ENCODE assay signal across 29 cellular contexts in genomic region chr9:96152550-96152949, GRCh38.
"Had no signal": no experiment of that assay in that cellular context is flagged by ENCODE, and none has a peak within 500 bp of the region (broad histone marks: within the 10 kb centered on the region; RNA-seq: fewer than 3 reads in every experiment).

No MANE protein-coding gene starts in this region.

- H3K9me3 ChIP-seq: esophagus muscularis mucosa, gastrocnemius medialis, heart right ventricle had no signal

- H3K4me3 ChIP-seq: coronary artery, esophagus muscularis mucosa, gastrocnemius medialis, heart right ventricle, hepatocyte had no signal

- DNase-seq: activated CD4-positive, alpha-beta T cell treated with anti-CD3 and anti-CD28 coated beads for 36 hours; activated CD4-positive, alpha-beta T cell treated with anti-CD3 and anti-CD28 coated beads, Interleukin-2, amount 10 ng/mL, durations not matched to agents 24 days and 14 days; activated CD4-positive, alpha-beta T cell treated with anti-CD3 and anti-CD28 coated beads, Interleukin-2, amount 50 U/mL, for 48 hours; activated CD4-positive, CD25-positive, alpha-beta regulatory T cell; activated CD4-positive, CD25-positive, alpha-beta regulatory T cell treated with anti-CD3 and anti-CD28 coated beads, Interleukin-2, amount 50 U/mL, for 72 hours; activated CD8-positive, alpha-beta memory T cell treated with anti-CD3 and anti-CD28 coated beads for 24 hours; activated CD8-positive, alpha-beta T cell treated with anti-CD3 and anti-CD28 coated beads for 36 hours; activated effector memory CD4-positive, alpha-beta T cell treated with Interleukin-2 at 50 U/mL for 16 hours; activated gamma-delta T cell treated with Interleukin-2 at 50 U/mL for 16 hours; activated naive CD4-positive, alpha-beta T cell treated with anti-CD3 and anti-CD28 coated beads, Interleukin-2, amount 50 U/mL, for 16 hours; activated naive CD4-positive, alpha-beta T cell treated with Interleukin-2 at 50 U/mL for 16 hours; activated T-cell treated with anti-CD3 and anti-CD28 coated beads, Interleukin-2, amount 50 U/mL, for 4 hours; amniotic stem cell; anterior cingulate cortex; brain microvascular endothelial cell; dermis blood vessel endothelial cell; effector CD4-positive, alpha-beta T cell; effector memory CD8-positive, alpha-beta T cell; erythroblast; foreskin keratinocyte; gastrocnemius medialis; heart right ventricle; T-helper 17 cell had no signal

- H3K79me2 ChIP-seq: hepatocyte had no signal

- ATAC-seq: activated CD4-positive, alpha-beta T cell treated with anti-CD3 and anti-CD28 coated beads for 36 hours; activated CD8-positive, alpha-beta T cell treated with anti-CD3 and anti-CD28 coated beads for 36 hours; activated T-cell treated with anti-CD3 and anti-CD28 coated beads, Interleukin-2, amount 50 U/mL, for 4 hours; activated T-helper 17 cell treated with anti-CD3 and anti-CD28 coated beads, Interleukin-2, amount 50 U/mL, for 72 hours; effector memory CD8-positive, alpha-beta T cell; foreskin keratinocyte; gastrocnemius medialis; heart right ventricle; T-helper 17 cell had no signal

- H3K27ac ChIP-seq: brain microvascular endothelial cell, coronary artery, esophagus muscularis mucosa, foreskin keratinocyte, gastrocnemius medialis, heart right ventricle, hepatocyte had no signal

- H3K4me1 ChIP-seq: foreskin keratinocyte, gastrocnemius medialis had no signal

- H2AFZ ChIP-seq: hepatocyte had no signal

- FAIRE-seq: astrocyte, bronchial epithelial cell had no signal

- H3K36me3 ChIP-seq: brain microvascular endothelial cell, esophagus muscularis mucosa, gastrocnemius medialis, heart right ventricle had no signal

- H3K4me2 ChIP-seq: hepatocyte had no signal

- H3K27me3 ChIP-seq: brain microvascular endothelial cell, esophagus muscularis mucosa, gastrocnemius medialis, hepatocyte had no signal
